8 cellular contexts compared by ENCODE assay signal in the genomic region with DNA sequence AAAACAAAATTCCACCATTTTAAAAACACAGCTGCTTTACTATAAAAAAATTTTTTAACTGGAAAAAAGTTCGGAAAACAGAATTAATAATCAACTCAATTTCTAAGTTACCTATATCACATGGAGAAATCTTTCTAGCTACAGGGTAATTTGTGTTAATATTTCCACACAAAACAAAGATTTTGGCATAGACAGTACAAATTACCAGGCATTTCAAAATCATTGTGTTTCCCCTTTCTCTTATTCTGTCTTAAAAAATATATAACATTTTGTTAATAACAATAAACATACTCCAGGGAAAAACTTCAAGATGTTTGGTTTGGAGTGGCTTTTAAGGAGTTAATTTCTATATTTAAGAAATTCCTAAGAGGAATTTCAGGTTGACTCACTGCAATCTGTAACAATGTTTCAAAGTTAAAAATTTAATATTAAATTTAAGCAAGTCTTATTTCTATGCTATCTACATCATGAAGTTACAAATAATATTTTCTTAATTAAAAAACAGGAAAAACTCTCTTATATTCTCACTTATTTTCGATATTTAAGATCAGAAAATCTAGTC.
DNase-seq lines count a peak whose midpoint lies in the region; ATAC-seq, FAIRE-seq and TF ChIP-seq lines count a peak whose summit lies in the region.

No MANE protein-coding gene starts in this region.

- no peak for DNase-seq in activated T-cell treated with anti-CD3 and anti-CD28 coated beads, Interleukin-2, amount 50 U/mL, for 24 hours
- DNase-seq in activated T-cell treated with anti-CD3 and anti-CD28 coated beads, Interleukin-2, amount 50 U/mL, for 1 hour = no peak
- DNase-seq in adipocyte (ENCODE audit: low read depth) (peak; percentile 26), kidney (no peak), LoVo (ENCODE audit: low spot score) (no peak), omental fat pad (ENCODE audit: low spot score) (no peak), dermis blood vessel endothelial cell (no peak)

- H3K27ac Mint-ChIP-seq in activated T-cell treated with anti-CD3 and anti-CD28 coated beads, Interleukin-2, amount 50 U/mL, for 24 hours = peak overlapping the region; percentile 97

- no peaks in the 10 kb centered on the region for H3K9me3 ChIP-seq in adipocyte (ENCODE audit: control insufficient read depth, low read length)
- H3K9me3 ChIP-seq in kidney (ENCODE audit: control insufficient read depth in 1 of 2, low read length in 2 of 2) = no peaks in the 10 kb centered on the region
- no peaks in the 10 kb centered on the region for H3K9me3 ChIP-seq in thymus (ENCODE audit: control insufficient read depth)

- no peaks in the 10 kb centered on the region for H3K27me3 Mint-ChIP-seq in activated T-cell treated with anti-CD3 and anti-CD28 coated beads, Interleukin-2, amount 50 U/mL, for 24 hours

- H3K4me3 ChIP-seq in adipocyte (ENCODE audit: low read length) (peak overlapping the region; percentile 84), kidney (ENCODE audit: low read length in 2 of 2) (peak overlapping the region; percentile 91 to 95), thymus (ENCODE audit: low read length) (peak overlapping the region; percentile 70)

- intact Hi-C loops in kidney (cut with DNase I) = no loop called here

- H3K27me3 ChIP-seq in adipocyte (replicated peaks; ENCODE audit: control insufficient read depth, insufficient read depth, low read length) = no peaks in the 10 kb centered on the region
- no peaks in the 10 kb centered on the region for H3K27me3 ChIP-seq in thymus (ENCODE audit: control insufficient read depth, insufficient read depth)

- no peak for ATAC-seq in omental fat pad (ENCODE audit: low FRiP score)

- peak overlapping the region; percentile 89 for H3K9ac ChIP-seq in adipocyte (ENCODE audit: low read length)
- H3K9ac ChIP-seq in kidney (ENCODE audit: low read length in 2 of 2) = peak overlapping the region; percentile 82 to 88

- peak overlapping the region; percentile 95 for H3K4me3 Mint-ChIP-seq in activated T-cell treated with anti-CD3 and anti-CD28 coated beads, Interleukin-2, amount 50 U/mL, for 24 hours

- H3K9me3 Mint-ChIP-seq in activated T-cell treated with anti-CD3 and anti-CD28 coated beads, Interleukin-2, amount 50 U/mL, for 24 hours = no peaks in the 10 kb centered on the region

- H3K4me1 Mint-ChIP-seq in activated T-cell treated with anti-CD3 and anti-CD28 coated beads, Interleukin-2, amount 50 U/mL, for 24 hours (ENCODE audit: low read depth) = peaks cover 40% of the 10 kb centered on the region

- peaks cover 45% of the 10 kb centered on the region for H3K36me3 Mint-ChIP-seq in activated T-cell treated with anti-CD3 and anti-CD28 coated beads, Interleukin-2, amount 50 U/mL, for 24 hours (ENCODE audit: low read depth)

- 4% methylated on average over 2 of the region's 2 CpGs for WGBS in thymus

- TF ChIP-seq CTCF in kidney (IDR thresholded peaks at IDR 0.05; ENCODE audit: borderline replicate concordance, extremely low read depth, insufficient read depth) (no peak), omental fat pad (IDR thresholded peaks at IDR 0.05) (no peak)

- H3K36me3 ChIP-seq in adipocyte (ENCODE audit: control insufficient read depth, insufficient read depth, low read length, severe bottlenecking) (peaks cover 4% of the 10 kb centered on the region), kidney (ENCODE audit: control insufficient read depth in 1 of 2, insufficient read depth in 2 of 2, low read length in 2 of 2) (no peaks in the 10 kb centered on the region), thymus (ENCODE audit: control insufficient read depth, insufficient read depth) (peaks cover 3% of the 10 kb centered on the region)

- H3K27ac ChIP-seq in kidney (ENCODE audit: low read depth in 2 of 2, low read length in 2 of 2) (peak overlapping the region; percentile 85 to 99), thymus (ENCODE audit: low read depth) (no peak overlapping the region)

- FAIRE-seq in kidney (lab: Jason Lieb, UNC) = peak; percentile 86

- H3K4me1 ChIP-seq in adipocyte (ENCODE audit: control insufficient read depth, insufficient read depth, low read length) (peaks cover 41% of the 10 kb centered on the region), kidney (ENCODE audit: control insufficient read depth in 1 of 2, insufficient read depth in 1 of 2, low read depth in 1 of 2, low read length in 2 of 2) (peaks cover 9 to 13% of the 10 kb centered on the region in 2 donors), thymus (ENCODE audit: control insufficient read depth, insufficient read depth, low read length) (no peaks in the 10 kb centered on the region)
